In the genomic region with DNA sequence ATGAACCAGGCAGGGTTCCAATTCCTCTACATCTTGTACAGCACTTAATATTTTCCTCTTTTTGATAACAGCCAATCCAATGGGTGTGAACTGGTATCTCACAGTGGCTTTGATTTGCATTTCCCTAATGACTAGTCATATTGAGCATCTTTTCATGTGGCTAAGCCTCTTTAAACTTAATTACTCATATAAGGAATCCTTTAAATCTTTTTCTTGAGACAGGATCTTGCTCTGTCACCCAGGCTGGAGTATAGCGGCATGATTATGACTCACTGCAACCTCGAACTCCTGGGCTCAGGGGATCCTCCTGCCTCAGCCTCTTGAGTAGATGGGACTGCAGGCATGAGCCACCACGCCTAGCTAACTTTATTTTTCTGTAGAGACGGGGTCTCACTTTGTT, we compare ENCODE assay signal across 10 cellular contexts.
DNase-seq lines count a peak whose midpoint lies in the region; ATAC-seq lines count a peak whose summit lies in the region.
"Had no signal": no experiment of that assay in that cellular context is flagged by ENCODE, and none has a peak within 500 bp of the region (broad histone marks: within the 10 kb centered on the region; RNA-seq: fewer than 3 reads in every experiment).

No MANE protein-coding gene starts in this region.

- no peaks in the 10 kb centered on the region for H3K27me3 Mint-ChIP-seq in effector memory CD8-positive, alpha-beta T cell

- no peak overlapping the region for H3K4me3 Mint-ChIP-seq in effector memory CD8-positive, alpha-beta T cell

- H3K36me3 Mint-ChIP-seq in effector memory CD8-positive, alpha-beta T cell (ENCODE audit: insufficient read depth): peaks cover 92% of the 10 kb centered on the region

- DNase-seq in activated CD4-positive, alpha-beta T cell treated with anti-CD3 and anti-CD28 coated beads for 24 hours (ENCODE audit: low read depth in 2 of 2): peak; percentile 20 to 33
- no peak for DNase-seq in activated CD4-positive, alpha-beta T cell treated with anti-CD3 and anti-CD28 coated beads for 1 hour
- peak; percentile 68 for DNase-seq in activated CD4-positive, alpha-beta T cell treated with anti-CD3 and anti-CD28 coated beads for 48 hours
- no peak for DNase-seq in effector memory CD8-positive, alpha-beta T cell
- DNase-seq in stimulated activated CD4-positive, alpha-beta T cell treated with anti-CD3 and anti-CD28 coated beads, Interleukin-4, amount 100 ng/mL, for 24 hours: peak; percentile 40
- no peak for DNase-seq in NAMALWA (ENCODE audit: low spot score)
- DNase-seq in nucleus accumbens (lab: John Stamatoyannopoulos, UW): no peak
- DNase-seq: NCI-H1105 treated with DMSO at 0.1 percent for 48 hours had no signal

- H3K9me3 Mint-ChIP-seq in effector memory CD8-positive, alpha-beta T cell: no peaks in the 10 kb centered on the region

- no peak for ATAC-seq in effector memory CD8-positive, alpha-beta T cell (replicated peaks)
- ATAC-seq in GM19463 (IDR thresholded peaks at IDR 0.05; ENCODE audit: unreplicated experiment): no peak
- ATAC-seq: A549 had no signal

- H3K4me1 Mint-ChIP-seq in effector memory CD8-positive, alpha-beta T cell (ENCODE audit: low read depth in 2 of 2): peaks cover under 1 to 8% of the 10 kb centered on the region in 2 donors

- peak overlapping the region; percentile 49 to 65 for H3K27ac Mint-ChIP-seq in effector memory CD8-positive, alpha-beta T cell

Comparison
In these comparisons a context has a peak if more than half of its experiments do, and no peak if none do; other contexts are left out.
1. DNase-seq: peak in activated CD4-positive, alpha-beta T cell treated with anti-CD3 and anti-CD28 coated beads for 24 hours (2 of 2), activated CD4-positive, alpha-beta T cell treated with anti-CD3 and anti-CD28 coated beads for 48 hours (single experiment) and stimulated activated CD4-positive, alpha-beta T cell treated with anti-CD3 and anti-CD28 coated beads, Interleukin-4, amount 100 ng/mL, for 24 hours (single experiment); none in activated CD4-positive, alpha-beta T cell treated with anti-CD3 and anti-CD28 coated beads for 1 hour (single experiment), effector memory CD8-positive, alpha-beta T cell (0 of 3), NAMALWA (single experiment) and nucleus accumbens (0 of 56).